23 cellular contexts compared by ENCODE assay signal in genomic region chr4:140675599-140676231, GRCh38.
DNase-seq lines count a peak whose midpoint lies in the region; ATAC-seq, FAIRE-seq and TF ChIP-seq lines count a peak whose summit lies in the region.
"Had no signal": no experiment of that assay in that cellular context is flagged by ENCODE, and none has a peak within 500 bp of the region (broad histone marks: within the 10 kb centered on the region; RNA-seq: fewer than 3 reads in every experiment).

No MANE protein-coding gene starts in this region.

- no peaks in the 10 kb centered on the region for H3K9me3 ChIP-seq in smooth muscle cell (replicated peaks; ENCODE audit: low read depth)
- H3K9me3 ChIP-seq: BLaER1, colonic mucosa, neutrophil had no signal

- H3K9ac ChIP-seq in smooth muscle cell (ENCODE audit: low read depth): peak overlapping the region; percentile 37
- H3K9ac ChIP-seq: BLaER1 had no signal

- peak; percentile 51 for FAIRE-seq in RCC 7860 (lab: Jason Lieb, UNC)
- FAIRE-seq: GM18507, urothelium cell line had no signal

- DNase-seq in activated CD8-positive, alpha-beta memory T cell treated with anti-CD3 and anti-CD28 coated beads, Interleukin-2, amount 10 ng/mL, durations not matched to agents 7 days and 5 days: no peak
- no peak for DNase-seq in activated CD8-positive, alpha-beta memory T cell treated with anti-CD3 and anti-CD28 coated beads for 24 hours
- DNase-seq in RCC 7860 (ENCODE audit: low spot score) (peak; percentile 15), glomerular visceral epithelial cell (ENCODE audit: extremely low spot score) (peak; percentile 45), smooth muscle cell (lab: John Stamatoyannopoulos, UW; ENCODE audit: unreplicated experiment) (no peak), amygdala (lab: John Stamatoyannopoulos, UW) (no peak)
- DNase-seq: activated effector memory CD4-positive, alpha-beta T cell treated with Interleukin-2 at 50 U/mL for 16 hours; aorta; colonic mucosa; NCI-H2029 treated with DMSO at 0.1 percent for 48 hours; NCI-H524; OCI-M1; right cardiac atrium had no signal

- CTCF ChIA-PET in activated CD8-positive, alpha-beta memory T cell treated with anti-CD3 and anti-CD28 coated beads, Interleukin-2, amount 10 ng/mL, durations not matched to agents 7 days and 5 days (lab: Charles Lee): no interaction called here

- H3K4me1 ChIP-seq in smooth muscle cell (ENCODE audit: low read depth): peaks cover 15% of the 10 kb centered on the region
- H3K4me1 ChIP-seq: colonic mucosa had no signal

- no peaks in the 10 kb centered on the region for H3K9me3 Mint-ChIP-seq in activated CD8-positive, alpha-beta memory T cell treated with anti-CD3 and anti-CD28 coated beads, Interleukin-2, amount 10 ng/mL, durations not matched to agents 7 days and 5 days (ENCODE audit: low read depth)
- H3K9me3 Mint-ChIP-seq: mesothelial cell of epicardium; T-helper 2 cell treated with Interferon-gamma antibody and Interleukin-4, amounts not matched to agents 5 μg/mL and 100 μg/mL, for 36 hours had no signal

- TF ChIP-seq CTCF in smooth muscle cell (IDR thresholded peaks at IDR 0.05; ENCODE audit: borderline replicate concordance, insufficient read depth, poor library complexity, severe bottlenecking): no peak

- no peaks in the 10 kb centered on the region for H4K20me1 ChIP-seq in smooth muscle cell (ENCODE audit: low read depth)
- H4K20me1 ChIP-seq: BLaER1 had no signal

- H3K27ac ChIP-seq in smooth muscle cell (ENCODE audit: low read depth): peak overlapping the region; percentile 22
- H3K27ac ChIP-seq: BLaER1, colonic mucosa, epithelial cell of prostate, neutrophil had no signal

- H3K27me3 Mint-ChIP-seq in activated CD8-positive, alpha-beta memory T cell treated with anti-CD3 and anti-CD28 coated beads, Interleukin-2, amount 10 ng/mL, durations not matched to agents 7 days and 5 days: peaks cover 24% of the 10 kb centered on the region

- no peaks in the 10 kb centered on the region for H3K36me3 Mint-ChIP-seq in activated CD8-positive, alpha-beta memory T cell treated with anti-CD3 and anti-CD28 coated beads, Interleukin-2, amount 10 ng/mL, durations not matched to agents 7 days and 5 days

- no peaks in the 10 kb centered on the region for H3K27me3 ChIP-seq in smooth muscle cell (ENCODE audit: low read depth)
- H3K27me3 ChIP-seq: BLaER1, colonic mucosa, neutrophil had no signal

- ATAC-seq in activated CD8-positive, alpha-beta memory T cell treated with anti-CD3 and anti-CD28 coated beads, Interleukin-2, amount 10 ng/mL, durations not matched to agents 7 days and 5 days: peak; percentile 63
- ATAC-seq in HG02623 (IDR thresholded peaks at IDR 0.05; ENCODE audit: unreplicated experiment) (no peak), HG03442 (IDR thresholded peaks at IDR 0.05; ENCODE audit: unreplicated experiment) (no peak)
- ATAC-seq: activated CD4-positive, CD25-positive, alpha-beta regulatory T cell treated with anti-CD3 and anti-CD28 coated beads, Interleukin-2, amount 50 U/mL, for 24 hours; right cardiac atrium had no signal

- no peaks in the 10 kb centered on the region for H3K79me2 ChIP-seq in smooth muscle cell (ENCODE audit: low read depth)

- no peak overlapping the region for H3K4me3 Mint-ChIP-seq in activated CD8-positive, alpha-beta memory T cell treated with anti-CD3 and anti-CD28 coated beads, Interleukin-2, amount 10 ng/mL, durations not matched to agents 7 days and 5 days
- H3K4me3 Mint-ChIP-seq: mesothelial cell of epicardium; T-helper 2 cell treated with Interferon-gamma antibody and Interleukin-4, amounts not matched to agents 5 μg/mL and 100 μg/mL, for 36 hours had no signal

- no peak overlapping the region for H3K4me3 ChIP-seq in smooth muscle cell
- H3K4me3 ChIP-seq: BLaER1, colonic mucosa had no signal

- 68% methylated on average over 4 of the region's 4 CpGs for WGBS in smooth muscle cell (ENCODE audit: low lambda C conversion rate)

- H2AFZ ChIP-seq in smooth muscle cell (ENCODE audit: low read depth): no peak overlapping the region

- H3K4me2 ChIP-seq in smooth muscle cell: peak overlapping the region; percentile 20
- H3K4me2 ChIP-seq: BLaER1 had no signal

- H3K4me1 Mint-ChIP-seq in activated CD8-positive, alpha-beta memory T cell treated with anti-CD3 and anti-CD28 coated beads, Interleukin-2, amount 10 ng/mL, durations not matched to agents 7 days and 5 days: peaks cover 6% of the 10 kb centered on the region

- H3K27ac Mint-ChIP-seq in activated CD8-positive, alpha-beta memory T cell treated with anti-CD3 and anti-CD28 coated beads, Interleukin-2, amount 10 ng/mL, durations not matched to agents 7 days and 5 days: no peak overlapping the region
- H3K27ac Mint-ChIP-seq: mesothelial cell of epicardium; T-helper 2 cell treated with Interferon-gamma antibody and Interleukin-4, amounts not matched to agents 5 μg/mL and 100 μg/mL, for 36 hours had no signal

- peaks cover 20% of the 10 kb centered on the region for H3F3A ChIP-seq in smooth muscle cell (ENCODE audit: low read depth)

- no peaks in the 10 kb centered on the region for H3K36me3 ChIP-seq in smooth muscle cell (ENCODE audit: low read depth)
- H3K36me3 ChIP-seq: BLaER1, colonic mucosa, neutrophil had no signal

Comparison
In these comparisons a context has a peak if more than half of its experiments do, and no peak if none do; other contexts are left out.
1. DNase-seq: peak in RCC 7860 (single experiment) and glomerular visceral epithelial cell (single experiment); none in activated CD8-positive, alpha-beta memory T cell treated with anti-CD3 and anti-CD28 coated beads, Interleukin-2, amount 10 ng/mL, durations not matched to agents 7 days and 5 days (single experiment), activated CD8-positive, alpha-beta memory T cell treated with anti-CD3 and anti-CD28 coated beads for 24 hours (single experiment), smooth muscle cell (single experiment) and amygdala (0 of 56).